9 cellular contexts compared by ENCODE assay signal in the genomic region with DNA sequence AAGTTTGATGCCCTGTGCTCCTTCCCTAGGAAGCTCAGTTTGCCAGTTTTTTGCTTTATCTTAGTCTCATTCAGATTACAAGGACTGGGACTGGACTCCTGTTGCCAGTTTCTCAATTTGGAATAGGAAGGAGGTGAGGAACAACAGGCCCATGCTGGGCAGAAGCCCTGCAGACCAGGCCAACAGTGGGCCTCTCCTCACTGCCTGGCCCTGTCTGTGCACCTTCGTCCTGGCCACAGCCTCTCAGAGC. TPM values are rescaled to one million over a fixed set of nuclear protein-coding genes. Genes with fewer than 3 reads are reported as not detected.
DNase-seq lines count a peak whose midpoint lies in the region; ATAC-seq and TF ChIP-seq lines count a peak whose summit lies in the region.
"Had no signal": no experiment of that assay in that cellular context is flagged by ENCODE, and none has a peak within 500 bp of the region (broad histone marks: within the 10 kb centered on the region; RNA-seq: fewer than 3 reads in every experiment).

No MANE protein-coding gene starts in this region.

- no peak for TF ChIP-seq CTCF in right atrium auricular region (IDR thresholded peaks at IDR 0.05)

- H3K14ac ChIP-seq in neuronal stem cell (ENCODE audit: low read length), result peak overlapping the region; percentile 61

- H3K9me3 ChIP-seq in right atrium auricular region, result no peaks in the 10 kb centered on the region
- H3K9me3 ChIP-seq in effector memory CD4-positive, alpha-beta T cell (ENCODE audit: control insufficient read depth, low read length), result no peaks in the 10 kb centered on the region
- H3K9me3 ChIP-seq in neuronal stem cell (replicated peaks in 1 of 2; ENCODE audit: control insufficient read depth in 2 of 2, insufficient read depth in 1 of 2, low read depth in 1 of 2, low read length in 2 of 2), result peaks cover 5 to 9% of the 10 kb centered on the region in 2 donors

- no peak overlapping the region for H2BK15ac ChIP-seq in neuronal stem cell (ENCODE audit: low read length)

- no peak overlapping the region for H4K8ac ChIP-seq in neuronal stem cell (ENCODE audit: low read depth, low read length)

- H3K27ac ChIP-seq in right atrium auricular region (peak overlapping the region; percentile 77 to 83), neuronal stem cell (replicated peaks; ENCODE audit: low read length) (peak overlapping the region; percentile 26)
- H3K27ac ChIP-seq in effector memory CD4-positive, alpha-beta T cell (ENCODE audit: insufficient read depth, low read length, poor library complexity, severe bottlenecking), result peak overlapping the region; percentile 1

- H3K27me3 ChIP-seq in right atrium auricular region (no peaks in the 10 kb centered on the region), neuronal stem cell (ENCODE audit: control insufficient read depth in 3 of 3, insufficient read depth in 3 of 3, low read depth in 1 of 3, low read length in 3 of 3) (no peaks in the 10 kb centered on the region)
- no peaks in the 10 kb centered on the region for H3K27me3 ChIP-seq in effector memory CD4-positive, alpha-beta T cell (replicated peaks; ENCODE audit: control insufficient read depth, insufficient read depth, low read length, poor library complexity, severe bottlenecking)

- peak overlapping the region; percentile 57 for H3K23ac ChIP-seq in neuronal stem cell (ENCODE audit: low read depth, low read length, poor library complexity)

- peak overlapping the region; percentile 1 for H3K9ac ChIP-seq in neuronal stem cell (ENCODE audit: low read depth, low read length, poor library complexity)

- H3K4me3 ChIP-seq in right atrium auricular region (no peak overlapping the region), neuronal stem cell (ENCODE audit: low read length in 2 of 2) (no peak overlapping the region)
- H3K4me3 ChIP-seq in effector memory CD4-positive, alpha-beta T cell (ENCODE audit: insufficient read depth, low read depth, low read length, poor library complexity, severe bottlenecking), result no peak overlapping the region

- no peak overlapping the region for H2BK120ac ChIP-seq in neuronal stem cell (ENCODE audit: low read depth, low read length)

- intact Hi-C loops in left ventricle myocardium superior (cut with micrococcal nuclease), result no loop called here

- ATAC-seq in left ventricle myocardium superior (no peak), HG02588 (IDR thresholded peaks at IDR 0.05; ENCODE audit: unreplicated experiment) (no peak)
- ATAC-seq: activated CD4-positive, alpha-beta T cell treated with anti-CD3 and anti-CD28 coated beads for 36 hours had no signal

- peaks cover 6% of the 10 kb centered on the region for H3K36me3 ChIP-seq in right atrium auricular region
- peaks cover 19% of the 10 kb centered on the region for H3K36me3 ChIP-seq in effector memory CD4-positive, alpha-beta T cell (ENCODE audit: control insufficient read depth, insufficient read depth, low read length)
- H3K36me3 ChIP-seq in neuronal stem cell (replicated peaks in 1 of 2; ENCODE audit: control insufficient read depth in 2 of 2, insufficient read depth in 2 of 2, low read length in 2 of 2), result peaks cover 12 to 55% of the 10 kb centered on the region in 2 donors

- WGBS in neuronal stem cell (ENCODE audit: extremely low coverage in 2 of 2, insufficient read length in 2 of 2, insufficient replicate concordance in 1 of 2), 2 donors, result no CpG with 5 or more reads among the region's 1 CpG

- H3K4me1 ChIP-seq in right atrium auricular region (peaks cover 0 to 64% of the 10 kb centered on the region in 2 donors), neuronal stem cell (ENCODE audit: control insufficient read depth in 2 of 2, insufficient read depth in 1 of 2, low read depth in 1 of 2, low read length in 2 of 2) (peaks cover 21 to 34% of the 10 kb centered on the region in 2 donors)
- peaks cover 26% of the 10 kb centered on the region for H3K4me1 ChIP-seq in effector memory CD4-positive, alpha-beta T cell (ENCODE audit: control insufficient read depth, insufficient read depth, low read length, poor library complexity, severe bottlenecking)

- no peak overlapping the region for H3K4me2 ChIP-seq in neuronal stem cell (ENCODE audit: insufficient read depth, low read length, poor library complexity, severe bottlenecking)

- peak overlapping the region; percentile 56 for H4K91ac ChIP-seq in neuronal stem cell (ENCODE audit: low read depth, low read length, poor library complexity)

- H2AFZ ChIP-seq in neuronal stem cell (ENCODE audit: low read length), result no peak overlapping the region

- no peak overlapping the region for H2AK5ac ChIP-seq in neuronal stem cell (ENCODE audit: low read depth, low read length)

- H3K18ac ChIP-seq in neuronal stem cell (ENCODE audit: low read length), result peak overlapping the region; percentile 54

- no peak overlapping the region for H2BK5ac ChIP-seq in neuronal stem cell (ENCODE audit: low read length)

- H2BK12ac ChIP-seq in neuronal stem cell (ENCODE audit: low read length), result no peak overlapping the region

- H3K79me1 ChIP-seq in neuronal stem cell (ENCODE audit: low read depth, low read length), result peaks cover 23% of the 10 kb centered on the region

- H3K4ac ChIP-seq in neuronal stem cell (ENCODE audit: low read length), result no peak overlapping the region

- no peak for DNase-seq in right atrium auricular region (ENCODE audit: low spot score)
- DNase-seq in left ventricle myocardium superior, result no peak
- no peak for DNase-seq in effector memory CD4-positive, alpha-beta T cell
- DNase-seq in neuronal stem cell (ENCODE audit: low spot score), result no peak
- no peak for DNase-seq in SHP77 (lab: John Stamatoyannopoulos, UW)
- DNase-seq in NCI-H748 (lab: John Stamatoyannopoulos, UW; ENCODE audit: unreplicated experiment), result no peak
- DNase-seq in effector CD4-positive, alpha-beta T cell, result no peak
- DNase-seq: activated CD4-positive, alpha-beta T cell treated with anti-CD3 and anti-CD28 coated beads for 36 hours had no signal

RNA-seq across cellular contexts. Expression of a gene that starts 23.7 kb away (rescaled TPM):
- 10 to 100 TPM; 18.8 to 40.6 TPM for total RNA-seq in right atrium auricular region
- total RNA-seq in left ventricle myocardium superior, result 51.0 TPM
- polyA plus RNA-seq in neuronal stem cell (2013, experiment 1 of 2), result 35.8 TPM
- polyA plus RNA-seq in neuronal stem cell (2013, experiment 2 of 2), result 36.1 TPM

RNA-seq across cellular contexts. Expression of a gene that starts 35.5 kb away (rescaled TPM):
- total RNA-seq in right atrium auricular region (10 to 100 TPM; 16.0 to 21.9 TPM), left ventricle myocardium superior (14.2 TPM)
- polyA plus RNA-seq in neuronal stem cell (2013, experiment 1 of 2), result 14.3 TPM
- polyA plus RNA-seq in neuronal stem cell (2013, experiment 2 of 2), result 13.8 TPM

Comparison
In these comparisons a context has a peak if more than half of its experiments do, and no peak if none do; other contexts are left out.
1. H3K27ac ChIP-seq: peak in every context shown above with its lines; median percentile 80 in right atrium auricular region; 26 in neuronal stem cell; 1 in effector memory CD4-positive, alpha-beta T cell.